ENCODE assay signal across 8 cellular contexts in the genomic region with DNA sequence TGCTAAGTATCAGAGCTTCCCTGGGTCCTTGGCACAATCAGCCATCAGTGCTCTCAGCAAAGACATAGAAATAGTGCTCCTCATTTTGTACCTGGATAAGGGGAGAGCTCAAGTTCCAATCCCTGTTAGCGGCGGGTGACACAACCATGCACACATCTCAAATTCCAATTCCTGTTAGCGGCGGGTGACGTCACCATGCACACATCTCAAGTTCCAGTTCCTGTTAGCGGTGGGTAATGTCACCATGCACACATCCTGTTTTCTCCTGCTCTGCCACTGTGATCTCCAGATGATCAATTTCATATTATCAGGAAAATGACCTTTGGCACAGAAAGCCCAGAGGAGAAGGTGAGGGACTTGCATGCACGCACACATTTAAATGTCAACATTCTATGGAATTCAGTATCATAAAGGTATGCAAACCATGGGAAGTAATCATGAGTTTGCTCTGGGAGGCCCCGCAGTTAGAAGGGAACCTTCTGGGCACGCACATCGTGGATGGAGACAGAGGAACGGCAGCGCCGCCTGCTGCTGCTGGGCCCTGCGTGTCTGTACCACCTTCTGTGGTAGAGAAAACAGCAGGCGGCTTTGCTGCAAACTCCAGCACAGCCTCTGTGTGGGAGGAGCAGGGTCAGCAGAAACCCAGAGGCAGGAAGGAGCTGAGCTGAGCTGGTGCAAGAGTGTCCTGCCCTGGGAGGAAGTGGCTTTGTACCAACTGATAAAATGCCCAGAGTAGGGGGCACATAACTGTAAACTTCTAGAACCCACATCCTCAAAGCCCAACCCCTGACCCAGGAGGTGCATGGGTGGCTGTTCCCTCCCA.
DNase-seq lines count a peak whose midpoint lies in the region; ATAC-seq, FAIRE-seq and TF ChIP-seq lines count a peak whose summit lies in the region.

No MANE protein-coding gene starts in this region.

- 55% methylated on average over 2 to 13 of the region's 15 CpGs for WGBS in gastroesophageal sphincter (ENCODE audit: low coverage in 1 of 2), 2 donors
- 45 to 58% methylated on average over 15 of the region's 15 CpGs for WGBS in pancreas, 2 donors
- WGBS in thyroid gland, 2 donors, result 64 to 77% methylated on average over 15 of the region's 15 CpGs

- H3K27me3 ChIP-seq in gastroesophageal sphincter (no peaks in the 10 kb centered on the region), pancreas (no peaks in the 10 kb centered on the region), thyroid gland (no peaks in the 10 kb centered on the region)

- peaks cover 0 to 62% (median 14%) of the 10 kb centered on the region in 3 donors for H3K4me1 ChIP-seq in gastroesophageal sphincter
- H3K4me1 ChIP-seq in pancreas, result peaks cover 0 to 9% (median 0%) of the 10 kb centered on the region in 3 donors
- peaks cover 40 to 45% of the 10 kb centered on the region in 2 donors for H3K4me1 ChIP-seq in thyroid gland

- H3K9me3 ChIP-seq in gastroesophageal sphincter (no peaks in the 10 kb centered on the region), pancreas (no peaks in the 10 kb centered on the region), thyroid gland (no peaks in the 10 kb centered on the region)

- H3K4me3 ChIP-seq in gastroesophageal sphincter (no peak overlapping the region), pancreas (no peak overlapping the region), thyroid gland (replicated peaks in 1 of 3) (no peak overlapping the region)

- FAIRE-seq in pancreas (lab: Jason Lieb, UNC), result no peak

- TF ChIP-seq POLR2A in Raji (IDR thresholded peaks at IDR 0.05; ENCODE audit: insufficient read depth, low read depth, low read length) (peak; percentile 12; the same call in 1 of the 2 replicates), gastroesophageal sphincter (IDR thresholded peaks at IDR 0.05) (no peak), thyroid gland (IDR thresholded peaks at IDR 0.05) (no peak)

- intact Hi-C loops in pancreas (cut with DNase I), result no loop called here
- intact Hi-C loops in thyroid gland (cut with DNase I), result loop anchor here (5.0 kb wide), 1 partner anchor 48 kb away; no protein-coding TSS in a partner anchor

- peak overlapping the region; percentile 10 to 71 (median 66) for H3K27ac ChIP-seq in gastroesophageal sphincter
- peak overlapping the region in 2 of 4 donors; percentile 75 to 76 for H3K27ac ChIP-seq in pancreas
- peak overlapping the region in 2 of 3 donors; percentile 62 to 78 for H3K27ac ChIP-seq in thyroid gland

- no peak for TF ChIP-seq EP300 in gastroesophageal sphincter (IDR thresholded peaks at IDR 0.05)

- H3K36me3 ChIP-seq in gastroesophageal sphincter (no peaks in the 10 kb centered on the region), pancreas (no peaks in the 10 kb centered on the region), thyroid gland (no peaks in the 10 kb centered on the region)

- peak in 3 of 4 experiments; percentile 24 to 59 (median 56) for TF ChIP-seq CTCF in gastroesophageal sphincter (IDR thresholded peaks at IDR 0.05)
- peak in 1 of 4 donors; percentile 11 for TF ChIP-seq CTCF in pancreas (IDR thresholded peaks at IDR 0.05)
- peak in 4 of 6 experiments; percentile 30 to 38 (median 34) for TF ChIP-seq CTCF in thyroid gland (IDR thresholded peaks at IDR 0.05)

- ATAC-seq in GM21360 (IDR thresholded peaks at IDR 0.05; ENCODE audit: unreplicated experiment) (peak; percentile 77), gastroesophageal sphincter (peak; percentile 81), pancreas (peak; percentile 64 to 83 (median 78))

- peak; percentile 75 for DNase-seq in D341Med (ENCODE audit: low spot score)
- peak; percentile 69 for DNase-seq in HS-5 (ENCODE audit: low read depth)
- peak; percentile 62 for DNase-seq in activated gamma-delta T cell treated with anti-CD3 and anti-CD28 coated beads, Interleukin-2, amount 50 U/mL, for 16 hours (ENCODE audit: low read depth)
- DNase-seq in pancreas, result peak in 5 of 6 donors; percentile 27 to 72 (median 56)
- peak; percentile 47 to 48 for DNase-seq in thyroid gland
